9 cellular contexts compared by ENCODE assay signal in genomic region chr11:88016392-88017020, GRCh38.
DNase-seq lines count a peak whose midpoint lies in the region; ATAC-seq, FAIRE-seq and TF ChIP-seq lines count a peak whose summit lies in the region.
"Had no signal": no experiment of that assay in that cellular context is flagged by ENCODE, and none has a peak within 500 bp of the region (broad histone marks: within the 10 kb centered on the region; RNA-seq: fewer than 3 reads in every experiment).

No MANE protein-coding gene starts in this region.

- CTCF ChIA-PET in MCF 10A (lab: Yijun Ruan, JAX): interaction anchor here (0.5 to 5.3 kb wide), 63 partner anchors 9 to 874 kb away, joined by 3 to 97 read pairs (median 4); no protein-coding TSS in a partner anchor

- ATAC-seq in GM18505 (IDR thresholded peaks at IDR 0.05; ENCODE audit: unreplicated experiment): peak; percentile 81
- peak; percentile 93 for ATAC-seq in HG02981 (IDR thresholded peaks at IDR 0.05; ENCODE audit: unreplicated experiment)

- H3K4me3 Mint-ChIP-seq in MCF 10A (ENCODE audit: unreplicated experiment): no peak overlapping the region
- H3K4me3 Mint-ChIP-seq: stimulated activated naive CD8-positive, alpha-beta T cell treated with anti-CD3 and anti-CD28 coated beads, Interleukin-15, Interleukin-2, amounts not matched to agents 100 ng/mL and 50 ng/mL, for 24 hours had no signal

- peak overlapping the region; percentile 43 for H3K27ac Mint-ChIP-seq in MCF 10A (ENCODE audit: low read depth, unreplicated experiment)
- H3K27ac Mint-ChIP-seq: stimulated activated naive CD8-positive, alpha-beta T cell treated with anti-CD3 and anti-CD28 coated beads, Interleukin-15, Interleukin-2, amounts not matched to agents 100 ng/mL and 50 ng/mL, for 24 hours had no signal

- TF ChIP-seq POLR2A in GM18505 (IDR thresholded peaks at IDR 0.05; ENCODE audit: borderline replicate concordance, extremely low read depth, insufficient read depth, insufficient read length): no peak

- no peaks in the 10 kb centered on the region for H3K9me3 Mint-ChIP-seq in MCF 10A (ENCODE audit: unreplicated experiment)
- H3K9me3 Mint-ChIP-seq: stimulated activated naive CD8-positive, alpha-beta T cell treated with anti-CD3 and anti-CD28 coated beads, Interleukin-15, Interleukin-2, amounts not matched to agents 100 ng/mL and 50 ng/mL, for 24 hours had no signal

- no peaks in the 10 kb centered on the region for H3K36me3 Mint-ChIP-seq in MCF 10A (ENCODE audit: insufficient read depth, unreplicated experiment)

- BruUV-seq in MCF 10A (replicated peaks; lab: Mats Ljungman, UMichigan): no TSS peak

- peak; percentile 61 for DNase-seq in NCI-H2029 treated with DMSO at 0.1 percent for 48 hours (lab: John Stamatoyannopoulos, UW)
- peak; percentile 16 for DNase-seq in T1000 (lab: John Stamatoyannopoulos, UW)
- peak; percentile 83 for DNase-seq in MCF 10A (ENCODE audit: unreplicated experiment)
- DNase-seq in kidney glomerular epithelial cell (lab: John Stamatoyannopoulos, UW): peak; percentile 73
- peak; percentile 23 for DNase-seq in stimulated activated CD4-positive, alpha-beta T cell treated with anti-CD3 and anti-CD28 coated beads, Interleukin-4, amount 100 ng/mL, for 1 hour

- POLR2A ChIA-PET in MCF 10A (lab: Yijun Ruan, JAX): interaction anchor here (0.6 to 1.5 kb wide), 7 partner anchors 49 to 623 kb away, joined by 3 to 5 read pairs (median 4); partner anchors contain the start of gene RAB38

- TF ChIP-seq CTCF in MCF 10A (IDR thresholded peaks at IDR 0.05; ENCODE audit: unreplicated experiment): peak; percentile 68

- FAIRE-seq in A204.1 (lab: Jason Lieb, UNC): peak; percentile 63

- peaks cover 6% of the 10 kb centered on the region for H3K4me1 Mint-ChIP-seq in MCF 10A (ENCODE audit: insufficient read depth, unreplicated experiment)

- no peaks in the 10 kb centered on the region for H3K27me3 Mint-ChIP-seq in MCF 10A (ENCODE audit: insufficient read depth, unreplicated experiment)

- intact Hi-C loops in MCF 10A (cut with micrococcal nuclease): loop anchor here (1.0 kb wide), 5 partner anchors 138 to 663 kb away; no protein-coding TSS in a partner anchor

Comparison
In these comparisons a context has a peak if more than half of its experiments do, and no peak if none do; other contexts are left out.
1. Peak in every context shown above with its lines: DNase-seq and ATAC-seq.
2. DNase-seq: peak in every context shown above with its lines; median percentile 83 in MCF 10A; 73 in kidney glomerular epithelial cell; 61 in NCI-H2029 treated with DMSO at 0.1 percent for 48 hours; 23 in stimulated activated CD4-positive, alpha-beta T cell treated with anti-CD3 and anti-CD28 coated beads, Interleukin-4, amount 100 ng/mL, for 1 hour; 16 in T1000.